8 cellular contexts compared by ENCODE assay signal in the genomic region with DNA sequence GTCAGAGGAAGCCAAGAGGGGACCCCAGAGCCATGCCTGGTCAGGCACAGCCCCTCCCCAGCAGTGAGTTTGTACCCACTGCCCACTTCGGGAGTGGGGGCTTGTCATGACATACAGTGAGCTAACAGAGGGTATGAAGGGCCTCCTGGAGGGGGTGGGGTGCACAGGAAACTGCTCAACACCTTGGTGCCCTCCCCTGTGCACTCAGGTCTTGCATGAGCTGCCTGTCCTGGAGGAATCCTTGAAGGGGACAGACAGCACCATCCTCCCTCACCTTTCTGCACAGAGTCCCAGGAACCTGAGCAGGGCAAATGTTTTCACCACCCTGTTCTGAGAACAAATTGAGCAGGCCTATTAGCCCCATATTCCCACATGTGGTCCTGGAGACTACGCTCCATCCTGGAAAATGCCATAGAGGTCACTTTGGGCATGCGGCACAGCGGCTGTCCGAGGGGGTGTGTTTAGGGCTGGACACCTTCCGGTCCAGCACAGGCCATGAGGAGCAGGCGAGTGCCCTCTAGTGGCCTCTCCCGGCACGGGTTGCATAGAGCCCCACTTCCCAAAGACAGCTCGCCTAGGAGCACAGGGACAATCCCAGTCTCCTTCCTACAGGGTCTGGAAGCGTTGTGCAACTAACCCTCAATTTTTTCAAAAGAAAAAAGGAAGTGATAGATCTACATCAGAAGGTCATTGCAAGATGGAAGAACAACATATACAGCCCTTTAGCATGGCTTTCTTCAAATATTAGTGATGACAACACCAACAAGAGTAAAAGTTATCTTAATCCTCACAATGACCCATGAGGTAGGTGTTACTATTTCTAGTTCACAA. TPM values are rescaled to one million over a fixed set of nuclear protein-coding genes. Genes with fewer than 3 reads are reported as not detected.
DNase-seq lines count a peak whose midpoint lies in the region; ATAC-seq, FAIRE-seq and TF ChIP-seq lines count a peak whose summit lies in the region.

No MANE protein-coding gene starts in this region.

- H3K9ac ChIP-seq in ES-I3 (ENCODE audit: low read depth, low read length): 0 out of 2 replicates have a peak overlapping the region, but pooled peaks have one; percentile 9

- no peak for ATAC-seq in HG03571 (IDR thresholded peaks at IDR 0.05; ENCODE audit: unreplicated experiment)

- DNase-seq in ACHN (peak; percentile 81), NCI-H2227 treated with DMSO at 0.1 percent for 48 hours (lab: John Stamatoyannopoulos, UW) (peak; percentile 21), cardiac muscle cell (ENCODE audit: low read depth in 1 of 2, low spot score in 1 of 2) (peak; percentile 81 to 87), posterior cingulate gyrus (peak in 9 of 10 donors; percentile 60 to 95 (median 75)), GM12891 (ENCODE audit: insufficient read length, low spot score) (no peak)
- DNase-seq in activated T-helper 9 cell treated with anti-CD3 and anti-CD28 coated beads, Interleukin-2, amount 50 U/mL, for 16 hours (ENCODE audit: low read depth): peak; percentile 33

- no peak for FAIRE-seq in GM12891 (lab: Jason Lieb, UNC)

- intact Hi-C loops in posterior cingulate gyrus (cut with DNase I): no loop called here

- H3K36me3 ChIP-seq in ES-I3 (ENCODE audit: insufficient read depth, low read length) (no peaks in the 10 kb centered on the region), cardiac muscle cell (no peaks in the 10 kb centered on the region)

- in situ Hi-C loops in ACHN (cut with HindIII; ENCODE audit: low pct_ligation_motif_present, low pct_unique_long_range_greater_than_20kb, low sequenced_read_pairs): loop anchor here (25.0 kb wide), 1 partner anchor 887 kb away; no protein-coding TSS in a partner anchor

- peak; percentile 94 for TF ChIP-seq CTCF in cardiac muscle cell (IDR thresholded peaks at IDR 0.05; ENCODE audit: low read depth, low read length)

- H3K27ac ChIP-seq in cardiac muscle cell: no peak overlapping the region

- H3K9me3 ChIP-seq in ES-I3 (ENCODE audit: control insufficient read depth, insufficient read depth, low read length) (no peaks in the 10 kb centered on the region), cardiac muscle cell (ENCODE audit: low read depth) (no peaks in the 10 kb centered on the region)

- no peak overlapping the region for H3K4me3 ChIP-seq in cardiac muscle cell

- H3K4me1 ChIP-seq in ES-I3 (ENCODE audit: insufficient read depth, low read length): peaks cover 10% of the 10 kb centered on the region
- H3K4me1 ChIP-seq in cardiac muscle cell (ENCODE audit: low read depth): peaks cover under 1% of the 10 kb centered on the region

- H3K27me3 ChIP-seq in cardiac muscle cell: no peaks in the 10 kb centered on the region

- TF ChIP-seq POLR2A in GM12891 (IDR thresholded peaks at IDR 0.05; ENCODE audit: low read depth, low read length): no peak

TF ChIP-seq in GM12891, 5 proteins besides CTCF, POLR2A, EP300 and RAD21:
- no peak for TF ChIP-seq TAF1 (IDR thresholded peaks at IDR 0.05; ENCODE audit: low read depth, low read length)
- no peak for TF ChIP-seq POLR2AphosphoS5 (IDR thresholded peaks at IDR 0.05; ENCODE audit: low read depth, low read length)
- no peak for TF ChIP-seq PAX5 (IDR thresholded peaks at IDR 0.05; ENCODE audit: insufficient read depth, low read length, severe bottlenecking)
- TF ChIP-seq SPI1 (IDR thresholded peaks at IDR 0.05; ENCODE audit: low read depth, low read length): no peak
- TF ChIP-seq POU2F2 (IDR thresholded peaks at IDR 0.05; ENCODE audit: low read depth, low read length): no peak
TF ChIP-seq in GM12891: peak in this region for 0.

RNA-seq across cellular contexts. Expression of a gene that starts 31.9 kb away (rescaled TPM):
- total RNA-seq in cardiac muscle cell: 822 and 1,327 TPM in 2 replicates
- polyA plus RNA-seq in cardiac muscle cell: 219 and 454 TPM in 2 replicates
- 48.8 TPM for polyA plus RNA-seq in GM12891 (2012; ENCODE audit: low read depth, missing spikeins)
